Comparison of ENCODE assay signal across 22 cellular contexts in genomic region chr20:32589256-32589655, GRCh38. TPM values are rescaled to one million over a fixed set of nuclear protein-coding genes. Genes with fewer than 3 reads are reported as not detected.
DNase-seq lines count a peak whose midpoint lies in the region; ATAC-seq and TF ChIP-seq lines count a peak whose summit lies in the region.
"Had no signal": no experiment of that assay in that cellular context is flagged by ENCODE, and none has a peak within 500 bp of the region (broad histone marks: within the 10 kb centered on the region; RNA-seq: fewer than 3 reads in every experiment).

No MANE protein-coding gene starts in this region.

- H3K27me3 ChIP-seq in SJSA1 (replicated peaks) = peaks cover 11% of the 10 kb centered on the region
- H3K27me3 ChIP-seq: testis had no signal

- H3K27me3 Mint-ChIP-seq in HFFc6 (ENCODE audit: insufficient read depth) = peaks cover 18% of the 10 kb centered on the region

- no peaks in the 10 kb centered on the region for H3K36me3 Mint-ChIP-seq in HFFc6 (ENCODE audit: low read depth)

- no peaks in the 10 kb centered on the region for H3K9me3 ChIP-seq in SJSA1 (replicated peaks)
- H3K9me3 ChIP-seq: BE2C, testis had no signal

- intact Hi-C loops in sciatic nerve (cut with DNase I) = loop anchor here (10.0 kb wide), 1 partner anchor 56 kb away; no protein-coding TSS in a partner anchor

- H3K27ac ChIP-seq in SJSA1 = peak overlapping the region; percentile 29; the same call in 1 of the 2 replicates
- H3K27ac ChIP-seq: cardiac muscle cell, hepatocyte, SK-N-MC, testis had no signal

- ATAC-seq in sciatic nerve = no peak
- ATAC-seq: activated naive CD8-positive, alpha-beta T cell treated with anti-CD3 and anti-CD28 coated beads, Interleukin-2, amount 50 U/mL, for 24 hours; activated T-cell treated with anti-CD3 and anti-CD28 coated beads, Interleukin-2, amount 50 U/mL, for 72 hours had no signal

- no peaks in the 10 kb centered on the region for H3K9me3 Mint-ChIP-seq in HFFc6
- H3K9me3 Mint-ChIP-seq: activated naive CD8-positive, alpha-beta T cell treated with anti-CD3 and anti-CD28 coated beads, Interleukin-2, amount 50 U/mL, for 24 hours; activated T-cell treated with anti-CD3 and anti-CD28 coated beads, Interleukin-2, amount 50 U/mL, for 72 hours had no signal

- H3K36me3 ChIP-seq in SJSA1 = no peaks in the 10 kb centered on the region
- H3K36me3 ChIP-seq: BE2C, cardiac muscle cell had no signal

- H3K27ac Mint-ChIP-seq in HFFc6 = peak overlapping the region; percentile 79
- H3K27ac Mint-ChIP-seq: activated naive CD8-positive, alpha-beta T cell treated with anti-CD3 and anti-CD28 coated beads, Interleukin-2, amount 50 U/mL, for 24 hours; activated T-cell treated with anti-CD3 and anti-CD28 coated beads, Interleukin-2, amount 50 U/mL, for 72 hours had no signal

- H3K4me1 Mint-ChIP-seq in HFFc6 (ENCODE audit: low read depth) = peaks cover 28% of the 10 kb centered on the region

- peaks cover 13% of the 10 kb centered on the region for H3K4me1 ChIP-seq in SJSA1 (replicated peaks)
- H3K4me1 ChIP-seq: BE2C, testis had no signal

- H3K4me3 Mint-ChIP-seq in HFFc6 = no peak overlapping the region
- H3K4me3 Mint-ChIP-seq: activated naive CD8-positive, alpha-beta T cell treated with anti-CD3 and anti-CD28 coated beads, Interleukin-2, amount 50 U/mL, for 24 hours; activated T-cell treated with anti-CD3 and anti-CD28 coated beads, Interleukin-2, amount 50 U/mL, for 72 hours had no signal

- no peak overlapping the region for H3K4me3 ChIP-seq in SJSA1
- H3K4me3 ChIP-seq: cardiac muscle cell, hepatocyte, SK-N-MC, testis had no signal

- DNase-seq in AG20443 (ENCODE audit: low spot score) = peak; percentile 82
- DNase-seq in HFFc6 = peak; percentile 44
- DNase-seq in SJSA1 (ENCODE audit: low read depth in 1 of 2, low spot score in 2 of 2) = no peak
- DNase-seq in iris pigment epithelial cell (ENCODE audit: low read depth) = peak; percentile 18
- DNase-seq in ureter (ENCODE audit: low spot score) = no peak
- DNase-seq in NK-92 treated with Interleukin-12 subunit alpha and Interleukin-12 subunit beta, amount 100 ng/mL, for 24 hours (lab: John Stamatoyannopoulos, UW) = no peak
- DNase-seq in sciatic nerve (ENCODE audit: low spot score) = no peak
- DNase-seq in activated T-cell treated with anti-CD3 and anti-CD28 coated beads for 4 hours = no peak
- DNase-seq: activated CD4-positive, alpha-beta T cell treated with anti-CD3 and anti-CD28 coated beads, Interleukin-2, amount 50 U/mL, for 48 hours; activated naive CD8-positive, alpha-beta T cell treated with anti-CD3 and anti-CD28 coated beads, Interleukin-2, amount 50 U/mL, for 24 hours; activated T-cell treated with anti-CD3 and anti-CD28 coated beads, Interleukin-2, amount 50 U/mL, for 72 hours; BE2C; DMS153; NCI-H187; NCI-H510A treated with DMSO at 0.1 percent for 48 hours; occipital lobe; stimulated activated CD4-positive, alpha-beta T cell treated with anti-CD3 and anti-CD28 coated beads, Interleukin-2, amount 100 ng/mL, for 48 hours; stimulated activated CD8-positive, alpha-beta memory T cell treated with anti-CD3 and anti-CD28 coated beads, Interleukin-4, amount 100 ng/mL, for 48 hours; testis had no signal

- TF ChIP-seq CTCF in HFFc6 (IDR thresholded peaks at IDR 0.05) = no peak

RNA-seq across cellular contexts. Expression of gene NOL4L, which starts 4.1 kb away (rescaled TPM):
- total RNA-seq in HFFc6 (2021; fragmentation: NEBNext Ultra II Directional; extraction: Animal tissue kit (Norgen Biotek cat#: 25700)) = 10 to 100 TPM; 12.0 to 16.3 (median 13.2) TPM
- total RNA-seq in SJSA1 (2014; rRNA removed; shearing (Covaris generic)) = 11.4 and 13.4 TPM in 2 replicates
- 40.7 TPM for total RNA-seq in ureter
- 39.4 TPM for total RNA-seq in sciatic nerve

Comparison
In these comparisons a context has a peak if more than half of its experiments do, and no peak if none do; other contexts are left out.
1. DNase-seq: peak in AG20443 (single experiment), HFFc6 (single experiment) and iris pigment epithelial cell (single experiment); none in SJSA1 (0 of 2), ureter (single experiment), NK-92 treated with Interleukin-12 subunit alpha and Interleukin-12 subunit beta, amount 100 ng/mL, for 24 hours (single experiment), sciatic nerve (single experiment) and activated T-cell treated with anti-CD3 and anti-CD28 coated beads for 4 hours (single experiment).